In the genomic region with DNA sequence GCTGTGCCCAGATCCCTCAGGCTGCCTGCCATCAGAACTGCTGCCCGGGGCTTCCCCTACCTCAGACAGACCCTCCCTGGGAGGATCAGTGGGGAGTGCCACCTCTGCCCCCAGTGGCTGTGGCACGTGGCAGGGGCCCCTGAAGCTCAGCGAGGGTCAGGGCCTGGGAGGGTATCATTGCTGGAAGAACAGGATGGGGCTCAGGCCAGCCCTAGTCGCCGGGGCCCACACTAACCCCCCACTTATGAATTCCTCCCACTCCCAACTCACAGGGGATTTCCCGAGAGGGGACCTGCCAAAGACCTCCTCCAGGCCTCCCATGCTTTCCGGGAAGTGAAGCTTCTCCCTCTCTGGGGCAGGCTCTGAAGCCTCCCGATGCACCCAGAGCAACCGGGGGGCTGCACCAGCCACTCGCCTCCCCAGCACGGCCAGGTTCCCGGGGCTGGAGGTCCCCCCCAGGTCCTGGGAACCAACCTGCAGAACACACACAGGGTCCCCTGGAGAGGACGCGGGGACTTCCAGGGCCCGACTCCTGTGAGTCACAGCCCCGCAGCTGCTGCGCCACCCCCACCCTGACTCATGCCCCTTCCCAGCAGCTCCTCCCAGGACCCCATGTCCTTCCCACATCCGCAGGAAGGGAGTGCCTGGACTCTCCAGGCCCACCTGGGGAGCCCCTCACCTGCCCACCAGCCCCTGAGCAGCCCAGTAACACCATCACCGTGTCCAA, we compare ENCODE assay signal across 1 cellular context.
TF ChIP-seq lines count a peak whose summit lies in the region.

No MANE protein-coding gene starts in this region.

TF ChIP-seq in GM12878, 131 proteins besides CTCF, POLR2A, EP300 and RAD21 (continues in another document):
- TF ChIP-seq BACH1 (IDR thresholded peaks at IDR 0.05; ENCODE audit: borderline replicate concordance) (no peak), PAX5 (IDR thresholded peaks at IDR 0.05; ENCODE audit: borderline replicate concordance, low read depth, low read length) (no peak; the same call in 1 of the 2 replicates), POU2F2 (IDR thresholded peaks at IDR 0.05; ENCODE audit: borderline replicate concordance, low read depth, low read length) (no peak), MTA3 (IDR thresholded peaks at IDR 0.05; ENCODE audit: borderline replicate concordance, low read length) (0 out of 2 replicates have a peak, but pooled peaks have one; percentile 38), EZH2 (IDR thresholded peaks at IDR 0.05; ENCODE audit: borderline replicate concordance, control insufficient read depth, low read depth, low read length) (no peak), NFYA (IDR thresholded peaks at IDR 0.05; ENCODE audit: borderline replicate concordance, low read depth, low read length) (no peak), KDM1A (IDR thresholded peaks at IDR 0.05; ENCODE audit: borderline replicate concordance) (no peak), SRF (IDR thresholded peaks at IDR 0.05; ENCODE audit: low read depth in 2 of 2, low read length in 2 of 2) (no peak), PAX8 (IDR thresholded peaks at IDR 0.05) (no peak), ATF7 (IDR thresholded peaks at IDR 0.05; ENCODE audit: low read depth) (no peak), POLR2AphosphoS5 (IDR thresholded peaks at IDR 0.05; ENCODE audit: low read length) (no peak), LARP7 (IDR thresholded peaks at IDR 0.05) (no peak), NR2C1 (IDR thresholded peaks at IDR 0.05) (no peak), MYC (IDR thresholded peaks at IDR 0.05; ENCODE audit: insufficient read depth, insufficient read length, insufficient replicate concordance, low read length, severe bottlenecking) (no peak), CHD4 (IDR thresholded peaks at IDR 0.05) (no peak), CHD2 (IDR thresholded peaks at IDR 0.05; ENCODE audit: borderline replicate concordance, low read depth, low read length) (0 out of 2 replicates have a peak, but pooled peaks have one; percentile 42), CBFB (IDR thresholded peaks at IDR 0.05; ENCODE audit: low read depth) (peak; percentile 24; the same call in 1 of the 2 replicates), SREBF1 (IDR thresholded peaks at IDR 0.05; ENCODE audit: low read length) (no peak), YY1 (IDR thresholded peaks at IDR 0.05; ENCODE audit: low read depth, low read length) (no peak), TARDBP (IDR thresholded peaks at IDR 0.05; ENCODE audit: borderline replicate concordance) (peak; percentile 58; the same call in 1 of the 2 replicates), EGR1 (IDR thresholded peaks at IDR 0.05; ENCODE audit: borderline replicate concordance in 1 of 2, low read depth in 2 of 2, low read length in 2 of 2) (peak in 1 of 2 experiments; percentile 46; a peak in 1 of 3 replicates), BMI1 (IDR thresholded peaks at IDR 0.05; ENCODE audit: borderline replicate concordance) (no peak), NFIC (IDR thresholded peaks at IDR 0.05; ENCODE audit: low read depth, low read length) (no peak; the same call in 1 of the 2 replicates), HDAC6 (IDR thresholded peaks at IDR 0.05; ENCODE audit: unreplicated experiment) (no peak), SMAD1 (IDR thresholded peaks at IDR 0.05; ENCODE audit: low read depth, partially characterized antibody) (no peak), ESRRA (IDR thresholded peaks at IDR 0.05; ENCODE audit: low read length) (no peak), GABPA (IDR thresholded peaks at IDR 0.05; ENCODE audit: low read depth) (no peak), SIX5 (IDR thresholded peaks at IDR 0.05; ENCODE audit: low read depth, low read length, severe bottlenecking) (no peak), CBX5 (IDR thresholded peaks at IDR 0.05; ENCODE audit: low read depth) (no peak), TCF7 (IDR thresholded peaks at IDR 0.05; ENCODE audit: borderline replicate concordance) (no peak), ZNF274 (IDR thresholded peaks at IDR 0.05; ENCODE audit: insufficient read depth, insufficient read length) (no peak), ZSCAN29 (IDR thresholded peaks at IDR 0.05) (no peak), MTA2 (IDR thresholded peaks at IDR 0.05; ENCODE audit: low read depth) (no peak), TCF3 (IDR thresholded peaks at IDR 0.05; ENCODE audit: borderline replicate concordance, insufficient read depth, low read depth, low read length) (peak; percentile 67; the same call in 1 of the 2 replicates), SUZ12 (IDR thresholded peaks at IDR 0.05; ENCODE audit: unreplicated experiment) (no peak), SMARCA5 (IDR thresholded peaks at IDR 0.05) (0 out of 2 replicates have a peak, but pooled peaks have one; percentile 6), RB1 (IDR thresholded peaks at IDR 0.05; ENCODE audit: borderline replicate concordance) (no peak), HCFC1 (IDR thresholded peaks at IDR 0.05; ENCODE audit: low read length) (no peak), MYB (IDR thresholded peaks at IDR 0.05; ENCODE audit: borderline replicate concordance, low read depth, low read length) (no peak), KAT2A (conservative IDR thresholded peaks at IDR 0.05; ENCODE audit: control insufficient read depth, low read depth, low read length) (no peak), ZNF384 (IDR thresholded peaks at IDR 0.05; ENCODE audit: borderline replicate concordance, low read depth, low read length) (no peak), STAT3 (IDR thresholded peaks at IDR 0.05; ENCODE audit: low read depth, low read length) (no peak), FOXK2 (IDR thresholded peaks at IDR 0.05) (no peak), RELA (IDR thresholded peaks at IDR 0.05; ENCODE audit: borderline replicate concordance, partially characterized antibody) (peak; percentile 90), CHD1 (IDR thresholded peaks at IDR 0.05; ENCODE audit: low read depth, low read length) (no peak), NBN (IDR thresholded peaks at IDR 0.05) (no peak), EED (IDR thresholded peaks at IDR 0.05; ENCODE audit: low read depth) (peak; percentile 98), PML (IDR thresholded peaks at IDR 0.05; ENCODE audit: low read length) (no peak; the same call in 1 of the 2 replicates), STAT1 (conservative IDR thresholded peaks at IDR 0.05) (no peak), CREB1 (IDR thresholded peaks at IDR 0.05; ENCODE audit: low read depth) (no peak), ZNF622 (IDR thresholded peaks at IDR 0.05) (no peak)
- TF ChIP-seq, protein P1, sequence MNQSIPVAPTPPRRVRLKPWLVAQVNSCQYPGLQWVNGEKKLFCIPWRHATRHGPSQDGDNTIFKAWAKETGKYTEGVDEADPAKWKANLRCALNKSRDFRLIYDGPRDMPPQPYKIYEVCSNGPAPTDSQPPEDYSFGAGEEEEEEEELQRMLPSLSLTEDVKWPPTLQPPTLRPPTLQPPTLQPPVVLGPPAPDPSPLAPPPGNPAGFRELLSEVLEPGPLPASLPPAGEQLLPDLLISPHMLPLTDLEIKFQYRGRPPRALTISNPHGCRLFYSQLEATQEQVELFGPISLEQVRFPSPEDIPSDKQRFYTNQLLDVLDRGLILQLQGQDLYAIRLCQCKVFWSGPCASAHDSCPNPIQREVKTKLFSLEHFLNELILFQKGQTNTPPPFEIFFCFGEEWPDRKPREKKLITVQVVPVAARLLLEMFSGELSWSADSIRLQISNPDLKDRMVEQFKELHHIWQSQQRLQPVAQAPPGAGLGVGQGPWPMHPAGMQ (IDR thresholded peaks at IDR 0.05; ENCODE audit: borderline replicate concordance): no peak
- TF ChIP-seq, protein P2, sequence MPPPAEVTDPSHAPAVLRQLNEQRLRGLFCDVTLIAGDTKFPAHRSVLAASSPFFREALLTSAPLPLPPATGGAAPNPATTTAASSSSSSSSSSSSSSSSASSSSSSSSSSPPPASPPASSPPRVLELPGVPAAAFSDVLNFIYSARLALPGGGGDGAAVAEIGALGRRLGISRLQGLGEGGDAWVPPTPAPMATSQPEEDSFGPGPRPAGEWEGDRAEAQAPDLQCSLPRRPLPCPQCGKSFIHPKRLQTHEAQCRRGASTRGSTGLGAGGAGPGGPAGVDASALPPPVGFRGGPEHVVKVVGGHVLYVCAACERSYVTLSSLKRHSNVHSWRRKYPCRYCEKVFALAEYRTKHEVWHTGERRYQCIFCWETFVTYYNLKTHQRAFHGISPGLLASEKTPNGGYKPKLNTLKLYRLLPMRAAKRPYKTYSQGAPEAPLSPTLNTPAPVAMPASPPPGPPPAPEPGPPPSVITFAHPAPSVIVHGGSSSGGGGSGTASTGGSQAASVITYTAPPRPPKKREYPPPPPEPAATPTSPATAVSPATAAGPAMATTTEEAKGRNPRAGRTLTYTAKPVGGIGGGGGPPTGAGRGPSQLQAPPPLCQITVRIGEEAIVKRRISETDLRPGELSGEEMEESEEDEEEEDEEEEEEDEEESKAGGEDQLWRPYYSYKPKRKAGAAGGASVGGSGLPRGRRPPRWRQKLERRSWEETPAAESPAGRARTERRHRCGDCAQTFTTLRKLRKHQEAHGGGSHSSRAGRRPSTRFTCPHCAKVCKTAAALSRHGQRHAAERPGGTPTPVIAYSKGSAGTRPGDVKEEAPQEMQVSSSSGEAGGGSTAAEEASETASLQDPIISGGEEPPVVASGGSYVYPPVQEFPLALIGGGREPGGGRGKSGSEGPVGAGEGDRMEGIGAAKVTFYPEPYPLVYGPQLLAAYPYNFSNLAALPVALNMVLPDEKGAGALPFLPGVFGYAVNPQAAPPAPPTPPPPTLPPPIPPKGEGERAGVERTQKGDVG (CRISPR knock-in tag; IDR thresholded peaks at IDR 0.05): no peak
- TF ChIP-seq, protein P3, sequence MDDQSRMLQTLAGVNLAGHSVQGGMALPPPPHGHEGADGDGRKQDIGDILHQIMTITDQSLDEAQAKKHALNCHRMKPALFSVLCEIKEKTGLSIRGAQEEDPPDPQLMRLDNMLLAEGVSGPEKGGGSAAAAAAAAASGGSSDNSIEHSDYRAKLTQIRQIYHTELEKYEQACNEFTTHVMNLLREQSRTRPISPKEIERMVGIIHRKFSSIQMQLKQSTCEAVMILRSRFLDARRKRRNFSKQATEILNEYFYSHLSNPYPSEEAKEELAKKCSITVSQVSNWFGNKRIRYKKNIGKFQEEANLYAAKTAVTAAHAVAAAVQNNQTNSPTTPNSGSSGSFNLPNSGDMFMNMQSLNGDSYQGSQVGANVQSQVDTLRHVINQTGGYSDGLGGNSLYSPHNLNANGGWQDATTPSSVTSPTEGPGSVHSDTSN (IDR thresholded peaks at IDR 0.05; ENCODE audit: insufficient replicate concordance, low read depth, low read length): no peak
- TF ChIP-seq, protein P4, sequence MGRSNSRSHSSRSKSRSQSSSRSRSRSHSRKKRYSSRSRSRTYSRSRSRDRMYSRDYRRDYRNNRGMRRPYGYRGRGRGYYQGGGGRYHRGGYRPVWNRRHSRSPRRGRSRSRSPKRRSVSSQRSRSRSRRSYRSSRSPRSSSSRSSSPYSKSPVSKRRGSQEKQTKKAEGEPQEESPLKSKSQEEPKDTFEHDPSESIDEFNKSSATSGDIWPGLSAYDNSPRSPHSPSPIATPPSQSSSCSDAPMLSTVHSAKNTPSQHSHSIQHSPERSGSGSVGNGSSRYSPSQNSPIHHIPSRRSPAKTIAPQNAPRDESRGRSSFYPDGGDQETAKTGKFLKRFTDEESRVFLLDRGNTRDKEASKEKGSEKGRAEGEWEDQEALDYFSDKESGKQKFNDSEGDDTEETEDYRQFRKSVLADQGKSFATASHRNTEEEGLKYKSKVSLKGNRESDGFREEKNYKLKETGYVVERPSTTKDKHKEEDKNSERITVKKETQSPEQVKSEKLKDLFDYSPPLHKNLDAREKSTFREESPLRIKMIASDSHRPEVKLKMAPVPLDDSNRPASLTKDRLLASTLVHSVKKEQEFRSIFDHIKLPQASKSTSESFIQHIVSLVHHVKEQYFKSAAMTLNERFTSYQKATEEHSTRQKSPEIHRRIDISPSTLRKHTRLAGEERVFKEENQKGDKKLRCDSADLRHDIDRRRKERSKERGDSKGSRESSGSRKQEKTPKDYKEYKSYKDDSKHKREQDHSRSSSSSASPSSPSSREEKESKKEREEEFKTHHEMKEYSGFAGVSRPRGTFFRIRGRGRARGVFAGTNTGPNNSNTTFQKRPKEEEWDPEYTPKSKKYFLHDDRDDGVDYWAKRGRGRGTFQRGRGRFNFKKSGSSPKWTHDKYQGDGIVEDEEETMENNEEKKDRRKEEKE (IDR thresholded peaks at IDR 0.05): no peak
- TF ChIP-seq, protein P5, sequence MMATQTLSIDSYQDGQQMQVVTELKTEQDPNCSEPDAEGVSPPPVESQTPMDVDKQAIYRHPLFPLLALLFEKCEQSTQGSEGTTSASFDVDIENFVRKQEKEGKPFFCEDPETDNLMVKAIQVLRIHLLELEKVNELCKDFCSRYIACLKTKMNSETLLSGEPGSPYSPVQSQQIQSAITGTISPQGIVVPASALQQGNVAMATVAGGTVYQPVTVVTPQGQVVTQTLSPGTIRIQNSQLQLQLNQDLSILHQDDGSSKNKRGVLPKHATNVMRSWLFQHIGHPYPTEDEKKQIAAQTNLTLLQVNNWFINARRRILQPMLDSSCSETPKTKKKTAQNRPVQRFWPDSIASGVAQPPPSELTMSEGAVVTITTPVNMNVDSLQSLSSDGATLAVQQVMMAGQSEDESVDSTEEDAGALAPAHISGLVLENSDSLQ (IDR thresholded peaks at IDR 0.05): no peak
- TF ChIP-seq, protein P6, sequence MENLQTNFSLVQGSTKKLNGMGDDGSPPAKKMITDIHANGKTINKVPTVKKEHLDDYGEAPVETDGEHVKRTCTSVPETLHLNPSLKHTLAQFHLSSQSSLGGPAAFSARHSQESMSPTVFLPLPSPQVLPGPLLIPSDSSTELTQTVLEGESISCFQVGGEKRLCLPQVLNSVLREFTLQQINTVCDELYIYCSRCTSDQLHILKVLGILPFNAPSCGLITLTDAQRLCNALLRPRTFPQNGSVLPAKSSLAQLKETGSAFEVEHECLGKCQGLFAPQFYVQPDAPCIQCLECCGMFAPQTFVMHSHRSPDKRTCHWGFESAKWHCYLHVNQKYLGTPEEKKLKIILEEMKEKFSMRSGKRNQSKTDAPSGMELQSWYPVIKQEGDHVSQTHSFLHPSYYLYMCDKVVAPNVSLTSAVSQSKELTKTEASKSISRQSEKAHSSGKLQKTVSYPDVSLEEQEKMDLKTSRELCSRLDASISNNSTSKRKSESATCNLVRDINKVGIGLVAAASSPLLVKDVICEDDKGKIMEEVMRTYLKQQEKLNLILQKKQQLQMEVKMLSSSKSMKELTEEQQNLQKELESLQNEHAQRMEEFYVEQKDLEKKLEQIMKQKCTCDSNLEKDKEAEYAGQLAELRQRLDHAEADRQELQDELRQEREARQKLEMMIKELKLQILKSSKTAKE (IDR thresholded peaks at IDR 0.05; ENCODE audit: low read depth, poor library complexity, severe bottlenecking): no peak
- TF ChIP-seq, protein P7, sequence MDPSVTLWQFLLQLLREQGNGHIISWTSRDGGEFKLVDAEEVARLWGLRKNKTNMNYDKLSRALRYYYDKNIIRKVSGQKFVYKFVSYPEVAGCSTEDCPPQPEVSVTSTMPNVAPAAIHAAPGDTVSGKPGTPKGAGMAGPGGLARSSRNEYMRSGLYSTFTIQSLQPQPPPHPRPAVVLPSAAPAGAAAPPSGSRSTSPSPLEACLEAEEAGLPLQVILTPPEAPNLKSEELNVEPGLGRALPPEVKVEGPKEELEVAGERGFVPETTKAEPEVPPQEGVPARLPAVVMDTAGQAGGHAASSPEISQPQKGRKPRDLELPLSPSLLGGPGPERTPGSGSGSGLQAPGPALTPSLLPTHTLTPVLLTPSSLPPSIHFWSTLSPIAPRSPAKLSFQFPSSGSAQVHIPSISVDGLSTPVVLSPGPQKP (IDR thresholded peaks at IDR 0.05; ENCODE audit: low read depth, low read length): no peak
